Comparison of ENCODE assay signal across 18 cellular contexts in the genomic region with DNA sequence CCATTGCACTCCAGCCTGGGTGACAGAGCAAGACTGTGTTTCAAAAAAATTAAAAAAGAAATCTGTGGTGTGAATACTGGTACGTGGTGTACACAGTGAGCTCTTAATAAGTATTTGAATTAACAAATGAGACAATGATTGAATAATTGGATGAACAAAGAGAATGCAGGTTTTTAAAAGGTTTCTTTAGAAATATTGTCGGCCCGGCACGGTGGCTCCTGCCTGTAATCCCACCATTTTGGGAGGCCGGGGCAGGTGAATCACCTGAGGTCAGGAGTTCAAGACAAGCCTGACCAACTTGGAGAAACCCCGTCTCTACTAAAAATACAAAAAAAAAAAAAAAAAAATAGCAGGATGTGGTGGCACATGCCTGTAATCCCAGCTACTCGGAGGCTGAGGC. TPM values are rescaled to one million over a fixed set of nuclear protein-coding genes. Genes with fewer than 3 reads are reported as not detected.
DNase-seq lines count a peak whose midpoint lies in the region; ATAC-seq, FAIRE-seq and TF ChIP-seq lines count a peak whose summit lies in the region.
"Had no signal": no experiment of that assay in that cellular context is flagged by ENCODE, and none has a peak within 500 bp of the region (broad histone marks: within the 10 kb centered on the region; RNA-seq: fewer than 3 reads in every experiment).

No MANE protein-coding gene starts in this region.

- peaks cover 3% of the 10 kb centered on the region for H3K9me3 Mint-ChIP-seq in activated CD4-positive, alpha-beta T cell treated with anti-CD3 and anti-CD28 coated beads, Interleukin-2, amount 10 ng/mL, durations not matched to agents 24 days and 14 days

- H3K4me3 Mint-ChIP-seq in activated CD4-positive, alpha-beta T cell treated with anti-CD3 and anti-CD28 coated beads, Interleukin-2, amount 10 ng/mL, durations not matched to agents 24 days and 14 days = peak overlapping the region; percentile 62

- H3K27ac Mint-ChIP-seq in activated CD4-positive, alpha-beta T cell treated with anti-CD3 and anti-CD28 coated beads, Interleukin-2, amount 10 ng/mL, durations not matched to agents 24 days and 14 days = peak overlapping the region; percentile 57

- intact Hi-C loops in activated CD4-positive, alpha-beta T cell treated with anti-CD3 and anti-CD28 coated beads, Interleukin-2, amount 10 ng/mL, durations not matched to agents 24 days and 14 days (cut with micrococcal nuclease) = loop anchor here (1.0 kb wide), 1 partner anchor 9 kb away; no protein-coding TSS in a partner anchor
- intact Hi-C loops in posterior vena cava (cut with DNase I) = no loop called here

- peaks cover 67% of the 10 kb centered on the region for H3K4me1 Mint-ChIP-seq in activated CD4-positive, alpha-beta T cell treated with anti-CD3 and anti-CD28 coated beads, Interleukin-2, amount 10 ng/mL, durations not matched to agents 24 days and 14 days

- no peaks in the 10 kb centered on the region for H3K27me3 ChIP-seq in brain microvascular endothelial cell (replicated peaks)
- H3K27me3 ChIP-seq: ascending aorta, spleen, testis had no signal

- FAIRE-seq in HTR-8/SVneo (lab: Jason Lieb, UNC) = no peak

- H3K36me3 Mint-ChIP-seq in activated CD4-positive, alpha-beta T cell treated with anti-CD3 and anti-CD28 coated beads, Interleukin-2, amount 10 ng/mL, durations not matched to agents 24 days and 14 days (ENCODE audit: low read depth) = peaks cover 41% of the 10 kb centered on the region

- POLR2A ChIA-PET in RWPE1 (lab: Yijun Ruan, JAX; ENCODE audit: low non-redundant PET) = no interaction called here

- CTCF ChIA-PET in RWPE1 (lab: Yijun Ruan, JAX) = interaction anchor here (0.6 kb wide), 1 partner anchor 29 kb away, joined by 3 read pairs; no protein-coding TSS in a partner anchor

- TF ChIP-seq CTCF in RWPE1 (conservative IDR thresholded peaks at IDR 0.05; ENCODE audit: low read depth) (no peak), brain microvascular endothelial cell (IDR thresholded peaks at IDR 0.05; ENCODE audit: low read depth, low read length, missing control alignments) (no peak)

- H3K27me3 Mint-ChIP-seq in activated CD4-positive, alpha-beta T cell treated with anti-CD3 and anti-CD28 coated beads, Interleukin-2, amount 10 ng/mL, durations not matched to agents 24 days and 14 days = no peaks in the 10 kb centered on the region

- no peak for ATAC-seq in HG03520 (IDR thresholded peaks at IDR 0.05; ENCODE audit: unreplicated experiment)

- peaks cover 54% of the 10 kb centered on the region for H3K36me3 ChIP-seq in brain microvascular endothelial cell (replicated peaks)
- H3K36me3 ChIP-seq: ascending aorta, HAP-1, spleen had no signal

- H3K27ac ChIP-seq in RWPE1 (peak overlapping the region; percentile 64), brain microvascular endothelial cell (peak overlapping the region; percentile 94)
- H3K27ac ChIP-seq: ascending aorta, KMS-11, testis had no signal

- no peak for DNase-seq in activated CD4-positive, alpha-beta T cell treated with anti-CD3 and anti-CD28 coated beads, Interleukin-2, amount 10 ng/mL, durations not matched to agents 24 days and 14 days
- DNase-seq in activated CD4-positive, alpha-beta T cell treated with anti-CD3 and anti-CD28 coated beads for 4 hours = no peak
- DNase-seq in RWPE1 (ENCODE audit: low spot score) (no peak), brain microvascular endothelial cell (no peak), posterior vena cava (ENCODE audit: low spot score) (peak; percentile 54), HTR-8/SVneo (ENCODE audit: insufficient read length, low spot score) (no peak)
- no peak for DNase-seq in stimulated activated CD4-positive, alpha-beta T cell treated with anti-CD3 and anti-CD28 coated beads, Interleukin-1b, Interleukin-23, amount 100 ng/mL, for 48 hours
- DNase-seq: foreskin fibroblast, mesendoderm, NCI-H187, NCI-H69, nucleus accumbens, spleen, testis had no signal

- H3K4me3 ChIP-seq in brain microvascular endothelial cell (ENCODE audit: low read depth, low read length) = peak overlapping the region; percentile 77
- H3K4me3 ChIP-seq: ascending aorta, HAP-1, testis had no signal

- in situ Hi-C loops in brain microvascular endothelial cell (cut with HindIII; ENCODE audit: low pct_ligation_motif_present, low sequenced_read_pairs) = loop anchor here (25.0 kb wide), 2 partner anchors 140 to 240 kb away; no protein-coding TSS in a partner anchor

RNA-seq across cellular contexts. Expression of a gene that starts 6.6 kb away (rescaled TPM):
- 175 and 181 TPM in 2 replicates for total RNA-seq in activated CD4-positive, alpha-beta T cell treated with anti-CD3 and anti-CD28 coated beads, Interleukin-2, amount 10 ng/mL, durations not matched to agents 24 days and 14 days
- total RNA-seq in posterior vena cava = 100 to 1,000 TPM; 131 to 187 TPM
